ENCODE assay signal across 8 cellular contexts in the genomic region with DNA sequence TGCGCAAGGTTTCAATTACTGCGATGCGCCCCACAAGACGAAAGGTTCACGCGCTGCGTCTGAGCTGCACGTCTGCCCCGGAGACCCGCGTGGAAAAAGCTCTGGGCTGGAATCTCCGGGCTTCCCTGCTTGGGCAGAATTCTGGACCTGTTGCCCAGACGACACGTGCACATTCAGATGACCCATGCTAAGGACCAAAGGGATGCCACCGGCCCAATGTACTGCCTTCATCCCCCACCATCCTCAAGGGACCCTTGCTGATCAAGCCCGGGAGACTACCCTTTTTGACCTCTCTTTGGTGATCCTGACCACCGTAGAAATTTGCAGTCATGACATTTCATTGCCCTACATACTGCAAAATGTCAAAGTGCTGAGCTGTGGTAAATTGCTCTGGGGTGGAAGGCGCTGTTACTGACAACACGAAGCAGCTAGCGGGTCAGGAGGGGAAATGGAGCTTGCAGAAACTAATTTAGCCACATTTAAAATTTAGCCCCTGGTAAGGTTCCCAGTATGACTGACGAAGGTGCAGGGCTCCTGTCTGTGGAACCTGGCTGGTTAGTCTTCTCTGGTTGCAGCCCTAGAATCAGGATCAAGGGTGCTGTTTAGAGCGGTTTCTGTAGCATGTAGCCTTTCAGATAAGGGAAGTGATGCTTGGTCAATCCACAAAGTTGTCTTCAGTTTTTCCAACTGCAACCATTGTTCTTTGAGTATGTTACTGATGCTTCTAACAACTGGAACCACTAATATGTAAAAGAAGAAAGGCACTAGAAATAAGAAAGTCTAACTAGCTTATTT.
DNase-seq lines count a peak whose midpoint lies in the region; ATAC-seq and TF ChIP-seq lines count a peak whose summit lies in the region.

No MANE protein-coding gene starts in this region.

- H3K9me3 Mint-ChIP-seq in activated CD8-positive, alpha-beta T cell treated with anti-CD3 and anti-CD28 coated beads for 36 hours: no peaks in the 10 kb centered on the region
- no peaks in the 10 kb centered on the region for H3K9me3 Mint-ChIP-seq in immature natural killer cell

- H3K36me3 Mint-ChIP-seq in activated CD8-positive, alpha-beta T cell treated with anti-CD3 and anti-CD28 coated beads for 36 hours (ENCODE audit: low read depth): peaks cover 6% of the 10 kb centered on the region
- peaks cover 33 to 49% (median 34%) of the 10 kb centered on the region in 3 donors for H3K36me3 Mint-ChIP-seq in immature natural killer cell

- H3K9me3 ChIP-seq in stomach: no peaks in the 10 kb centered on the region

- H3K27me3 ChIP-seq in stomach: peaks cover 0 to 47% (median 4%) of the 10 kb centered on the region in 3 donors

- peak overlapping the region; percentile 51 to 80 (median 67) for H3K4me3 ChIP-seq in stomach

- WGBS in stomach, 5 donors: 20 to 32% (median 26%) methylated on average over 16 to 22 of the region's 22 CpGs

- no peak for TF ChIP-seq POLR2A in stomach (IDR thresholded peaks at IDR 0.05)

- peaks cover 54% of the 10 kb centered on the region for H3K27me3 Mint-ChIP-seq in activated CD8-positive, alpha-beta T cell treated with anti-CD3 and anti-CD28 coated beads for 36 hours
- peaks cover 3 to 20% (median 8%) of the 10 kb centered on the region in 3 donors for H3K27me3 Mint-ChIP-seq in immature natural killer cell (ENCODE audit: low read depth in 3 of 3)

- intact Hi-C loops in activated CD8-positive, alpha-beta T cell treated with anti-CD3 and anti-CD28 coated beads for 36 hours (cut with micrococcal nuclease): no loop called here
- intact Hi-C loops in stomach (cut with DNase I; ENCODE audit: low total_unique reads): no loop called here

- DNase-seq in activated CD8-positive, alpha-beta T cell treated with anti-CD3 and anti-CD28 coated beads for 36 hours: peak; percentile 23
- DNase-seq in immature natural killer cell: peak; percentile 33 to 47 (median 33)
- no peak for DNase-seq in stomach
- DNase-seq in NCI-H1105 (lab: John Stamatoyannopoulos, UW): no peak
- no peak for DNase-seq in mesenteric fat pad (ENCODE audit: low spot score)

- peaks cover 26% of the 10 kb centered on the region for H3K4me1 Mint-ChIP-seq in activated CD8-positive, alpha-beta T cell treated with anti-CD3 and anti-CD28 coated beads for 36 hours (ENCODE audit: low read depth)
- peaks cover 77 to 83% of the 10 kb centered on the region in 2 donors for H3K4me1 Mint-ChIP-seq in immature natural killer cell

- H3K27ac ChIP-seq in stomach: peak overlapping the region in 3 of 5 donors; percentile 65 to 75 (median 68)

- H3K36me3 ChIP-seq in stomach: no peaks in the 10 kb centered on the region

- TF ChIP-seq EP300 in stomach (IDR thresholded peaks at IDR 0.05): no peak

- no peak for TF ChIP-seq CTCF in activated CD8-positive, alpha-beta T cell treated with anti-CD3 and anti-CD28 coated beads for 36 hours (IDR thresholded peaks at IDR 0.05)
- no peak for TF ChIP-seq CTCF in stomach (IDR thresholded peaks at IDR 0.05)

- H3K27ac Mint-ChIP-seq in activated CD8-positive, alpha-beta T cell treated with anti-CD3 and anti-CD28 coated beads for 36 hours: peak overlapping the region; percentile 60
- H3K27ac Mint-ChIP-seq in immature natural killer cell: peak overlapping the region; percentile 85 to 98 (median 95)

- POLR2A ChIA-PET in activated CD8-positive, alpha-beta T cell treated with anti-CD3 and anti-CD28 coated beads for 36 hours (lab: Charles Lee): interaction anchor here (0.9 kb wide), 1 partner anchor 17 kb away, joined by 4 read pairs; no protein-coding TSS in a partner anchor

- ATAC-seq in HG02759 (IDR thresholded peaks at IDR 0.05; ENCODE audit: unreplicated experiment) (peak; percentile 5), esophagus mucosa (no peak), GM19395 (IDR thresholded peaks at IDR 0.05; ENCODE audit: unreplicated experiment) (no peak)
- ATAC-seq in activated CD8-positive, alpha-beta T cell treated with anti-CD3 and anti-CD28 coated beads for 36 hours: peak; percentile 48

- peak overlapping the region; percentile 88 for H3K4me3 Mint-ChIP-seq in activated CD8-positive, alpha-beta T cell treated with anti-CD3 and anti-CD28 coated beads for 36 hours
- H3K4me3 Mint-ChIP-seq in immature natural killer cell: peak overlapping the region; percentile 95 to 100 (median 99)

- CTCF ChIA-PET in activated CD8-positive, alpha-beta T cell treated with anti-CD3 and anti-CD28 coated beads for 36 hours (lab: Charles Lee): interaction anchor here (0.5 to 7.3 kb wide), 12 partner anchors 11 to 268 kb away, joined by 3 to 46 read pairs (median 4); a partner anchor contains a TSS

- H3K4me1 ChIP-seq in stomach: peaks cover 10 to 28% (median 22%) of the 10 kb centered on the region in 4 donors

Comparison
In these comparisons a context has a peak if more than half of its experiments do, and no peak if none do; other contexts are left out.
1. ATAC-seq: peak in HG02759 (single experiment) and activated CD8-positive, alpha-beta T cell treated with anti-CD3 and anti-CD28 coated beads for 36 hours (single experiment); none in esophagus mucosa (single experiment) and GM19395 (single experiment).
2. DNase-seq: peak in activated CD8-positive, alpha-beta T cell treated with anti-CD3 and anti-CD28 coated beads for 36 hours (single experiment) and immature natural killer cell (3 of 3); none in stomach (single experiment), NCI-H1105 (single experiment) and mesenteric fat pad (single experiment).